Comparison of ENCODE assay signal across 16 cellular contexts in the genomic region with DNA sequence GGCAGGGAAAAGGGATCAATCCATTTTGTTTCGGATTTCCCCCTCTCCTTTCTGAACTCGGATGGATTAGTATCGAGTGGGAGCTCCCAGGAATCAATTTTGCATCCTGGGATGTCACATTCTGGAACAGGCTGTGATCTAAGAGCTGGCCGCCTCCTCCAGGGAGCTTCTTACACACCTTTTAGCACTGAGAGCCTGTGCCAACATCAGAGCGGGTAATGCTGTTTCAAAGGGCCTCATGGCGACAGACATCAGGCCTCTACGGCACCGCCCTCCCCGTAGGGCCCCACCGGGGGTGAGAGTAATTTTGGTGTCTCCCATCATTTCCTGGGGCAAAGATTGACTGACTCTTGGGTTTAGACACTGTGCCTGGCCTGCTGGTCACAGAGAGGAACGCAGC. TPM values are rescaled to one million over a fixed set of nuclear protein-coding genes. Genes with fewer than 3 reads are reported as not detected.
DNase-seq lines count a peak whose midpoint lies in the region; ATAC-seq and FAIRE-seq lines count a peak whose summit lies in the region.
"Had no signal": no experiment of that assay in that cellular context is flagged by ENCODE, and none has a peak within 500 bp of the region (broad histone marks: within the 10 kb centered on the region; RNA-seq: fewer than 3 reads in every experiment).

No MANE protein-coding gene starts in this region.

- FAIRE-seq in frontal cortex (lab: Jason Lieb, UNC) = no peak
- FAIRE-seq: GM12891 had no signal

- peaks cover 48% of the 10 kb centered on the region for H3K27me3 Mint-ChIP-seq in activated T-cell treated with anti-CD3 and anti-CD28 coated beads, Interleukin-2, amount 50 U/mL, for 4 hours (ENCODE audit: low read depth)
- H3K27me3 Mint-ChIP-seq in central memory CD8-positive, alpha-beta T cell = peaks cover 27% of the 10 kb centered on the region
- peaks cover 77% of the 10 kb centered on the region for H3K27me3 Mint-ChIP-seq in stimulated activated naive CD8-positive, alpha-beta T cell treated with anti-CD3 and anti-CD28 coated beads, Interleukin-15, amount 100 ng/mL, for 72 hours

- DNase-seq in activated T-cell treated with anti-CD3 and anti-CD28 coated beads, Interleukin-2, amount 50 U/mL, for 48 hours = peak; percentile 25 to 27
- DNase-seq in activated T-cell treated with anti-CD3 and anti-CD28 coated beads, Interleukin-2, amount 50 U/mL, for 4 hours = no peak
- DNase-seq in NCI-H226 = peak; percentile 10
- no peak for DNase-seq in central memory CD8-positive, alpha-beta T cell (ENCODE audit: low spot score in 2 of 2)
- DNase-seq in stimulated activated naive CD8-positive, alpha-beta T cell treated with anti-CD3 and anti-CD28 coated beads, Interleukin-15, amount 100 ng/mL, for 72 hours = no peak
- DNase-seq in frontal cortex (ENCODE audit: low spot score in 2 of 2) = no peak
- DNase-seq: islet precursor cell, NCI-H1417 treated with DMSO at 0.1 percent for 48 hours, NCI-H774, SK-N-SH, T-helper 9 cell had no signal

- no peak overlapping the region for H3K27ac Mint-ChIP-seq in central memory CD8-positive, alpha-beta T cell (ENCODE audit: low read depth)
- peak overlapping the region; percentile 85 to 91 for H3K27ac Mint-ChIP-seq in stimulated activated naive CD8-positive, alpha-beta T cell treated with anti-CD3 and anti-CD28 coated beads, Interleukin-15, amount 100 ng/mL, for 72 hours
- H3K27ac Mint-ChIP-seq: CD14-positive monocyte had no signal

- ATAC-seq in activated T-cell treated with anti-CD3 and anti-CD28 coated beads, Interleukin-2, amount 50 U/mL, for 4 hours = no peak
- no peak for ATAC-seq in central memory CD8-positive, alpha-beta T cell (replicated peaks; ENCODE audit: extremely low read depth, poor library complexity, severe bottlenecking)
- no peak for ATAC-seq in stimulated activated naive CD8-positive, alpha-beta T cell treated with anti-CD3 and anti-CD28 coated beads, Interleukin-15, amount 100 ng/mL, for 72 hours
- ATAC-seq in GM18873 (IDR thresholded peaks at IDR 0.05; ENCODE audit: low FRiP score, unreplicated experiment) (no peak), HG02623 (IDR thresholded peaks at IDR 0.05; ENCODE audit: unreplicated experiment) (no peak)

- H3K4me1 Mint-ChIP-seq in activated T-cell treated with anti-CD3 and anti-CD28 coated beads, Interleukin-2, amount 50 U/mL, for 4 hours (ENCODE audit: low read depth) = peaks cover 15% of the 10 kb centered on the region
- H3K4me1 Mint-ChIP-seq in central memory CD8-positive, alpha-beta T cell = no peaks in the 10 kb centered on the region
- peaks cover 40% of the 10 kb centered on the region for H3K4me1 Mint-ChIP-seq in stimulated activated naive CD8-positive, alpha-beta T cell treated with anti-CD3 and anti-CD28 coated beads, Interleukin-15, amount 100 ng/mL, for 72 hours

- no peaks in the 10 kb centered on the region for H3K36me3 Mint-ChIP-seq in activated T-cell treated with anti-CD3 and anti-CD28 coated beads, Interleukin-2, amount 50 U/mL, for 4 hours (ENCODE audit: insufficient read depth)
- no peaks in the 10 kb centered on the region for H3K36me3 Mint-ChIP-seq in central memory CD8-positive, alpha-beta T cell (ENCODE audit: insufficient read depth)
- H3K36me3 Mint-ChIP-seq: CD14-positive monocyte had no signal

- H3K9me3 Mint-ChIP-seq in activated T-cell treated with anti-CD3 and anti-CD28 coated beads, Interleukin-2, amount 50 U/mL, for 4 hours = no peaks in the 10 kb centered on the region
- no peaks in the 10 kb centered on the region for H3K9me3 Mint-ChIP-seq in central memory CD8-positive, alpha-beta T cell
- peaks cover 0 to 6% of the 10 kb centered on the region in 2 donors for H3K9me3 Mint-ChIP-seq in stimulated activated naive CD8-positive, alpha-beta T cell treated with anti-CD3 and anti-CD28 coated beads, Interleukin-15, amount 100 ng/mL, for 72 hours

- no peak overlapping the region for H3K4me3 Mint-ChIP-seq in activated T-cell treated with anti-CD3 and anti-CD28 coated beads, Interleukin-2, amount 50 U/mL, for 4 hours
- H3K4me3 Mint-ChIP-seq in central memory CD8-positive, alpha-beta T cell = peak overlapping the region; percentile 4
- H3K4me3 Mint-ChIP-seq in stimulated activated naive CD8-positive, alpha-beta T cell treated with anti-CD3 and anti-CD28 coated beads, Interleukin-15, amount 100 ng/mL, for 72 hours = peak overlapping the region; percentile 64

RNA-seq across cellular contexts. Expression of a gene that starts 2.7 kb away (rescaled TPM):
- under 1 TPM; 0.30 to 0.71 (median 0.34) TPM for total RNA-seq in activated T-cell treated with anti-CD3 and anti-CD28 coated beads, Interleukin-2, amount 50 U/mL, for 4 hours
- total RNA-seq in frontal cortex = 4.9 TPM
- total RNA-seq: smooth muscle cell had no signal

Comparison
In these comparisons a context has a peak if more than half of its experiments do, and no peak if none do; other contexts are left out.
1. DNase-seq: peak in activated T-cell treated with anti-CD3 and anti-CD28 coated beads, Interleukin-2, amount 50 U/mL, for 48 hours (2 of 2) and NCI-H226 (single experiment); none in activated T-cell treated with anti-CD3 and anti-CD28 coated beads, Interleukin-2, amount 50 U/mL, for 4 hours (single experiment), central memory CD8-positive, alpha-beta T cell (0 of 2), stimulated activated naive CD8-positive, alpha-beta T cell treated with anti-CD3 and anti-CD28 coated beads, Interleukin-15, amount 100 ng/mL, for 72 hours (0 of 2) and frontal cortex (0 of 2).